ENCODE assay signal across 27 cellular contexts in the genomic region with DNA sequence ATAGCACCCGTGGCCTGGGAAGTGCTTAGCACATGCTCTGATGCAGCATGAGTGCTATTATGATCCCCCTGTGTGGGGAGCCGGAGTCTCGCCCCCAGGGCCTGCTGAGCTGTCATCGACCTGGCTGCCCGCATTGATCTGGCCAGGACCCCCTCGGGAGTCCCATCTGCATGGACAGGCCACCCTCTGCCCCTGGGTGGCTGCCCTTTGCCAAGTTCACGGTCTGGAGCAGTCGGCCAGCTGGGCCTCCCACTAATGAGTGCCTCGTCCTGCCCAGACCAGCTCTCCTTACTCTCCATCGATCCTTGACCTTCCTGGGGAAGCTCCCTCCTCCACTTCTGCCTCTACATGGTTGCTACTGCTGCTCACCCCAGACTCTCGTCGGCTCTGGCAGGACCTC.
"Had no signal": no experiment of that assay in that cellular context is flagged by ENCODE, and none has a peak within 500 bp of the region (broad histone marks: within the 10 kb centered on the region; RNA-seq: fewer than 3 reads in every experiment).

No MANE protein-coding gene starts in this region.

- H3K4me1 ChIP-seq: adrenal gland, Peyer's patch had no signal

- H3K4me3 Mint-ChIP-seq: activated CD4-positive, alpha-beta T cell treated with anti-CD3 and anti-CD28 coated beads, Interleukin-2, amount 10 ng/mL, durations not matched to agents 24 days and 14 days; activated CD8-positive, alpha-beta T cell treated with anti-CD3 and anti-CD28 coated beads for 36 hours; activated naive CD4-positive, alpha-beta T cell treated with anti-CD3 and anti-CD28 coated beads for 36 hours; activated T-cell treated with anti-CD3 and anti-CD28 coated beads, Interleukin-2, amount 50 U/mL, for 72 hours had no signal

- H3K27ac ChIP-seq: adrenal gland, Peyer's patch, WERI-Rb-1 had no signal

- H3K4me3 ChIP-seq: adrenal gland, Peyer's patch had no signal

- H3K27me3 ChIP-seq: adrenal gland, Peyer's patch had no signal

- DNase-seq: activated CD4-positive, alpha-beta T cell treated with anti-CD3 and anti-CD28 coated beads, Interleukin-2, amount 10 ng/mL, durations not matched to agents 24 days and 14 days; activated CD4-positive, alpha-beta T cell treated with anti-CD3 and anti-CD28 coated beads, Interleukin-2, amount 50 U/mL, for 4 hours; activated CD4-positive, CD25-positive, alpha-beta regulatory T cell; activated CD8-positive, alpha-beta T cell treated with anti-CD3 and anti-CD28 coated beads for 36 hours; activated gamma-delta T cell treated with Interleukin-2 at 50 U/mL for 16 hours; activated naive CD4-positive, alpha-beta T cell treated with anti-CD3 and anti-CD28 coated beads for 36 hours; activated T-cell treated with anti-CD3 and anti-CD28 coated beads, Interleukin-2, amount 50 U/mL, for 1 hour; activated T-cell treated with anti-CD3 and anti-CD28 coated beads, Interleukin-2, amount 50 U/mL, for 72 hours; adrenal gland; caudate nucleus; cerebellar nuclear complex; Karpas-422; KBM-7; NCI-H1105; NCI-H1417 treated with DMSO at 0.1 percent for 48 hours; NCI-H1694 treated with DMSO at 0.1 percent for 48 hours; NCI-H524 treated with DMSO at 0.1 percent for 48 hours; NK-92 treated with Interleukin-12 subunit alpha and Interleukin-12 subunit beta, amount 100 ng/mL, for 24 hours; PC-3; Peyer's patch; RPMI8226; SIG-M5; T1000; WERI-Rb-1 had no signal

- H3K9me3 Mint-ChIP-seq: activated CD4-positive, alpha-beta T cell treated with anti-CD3 and anti-CD28 coated beads, Interleukin-2, amount 10 ng/mL, durations not matched to agents 24 days and 14 days; activated CD8-positive, alpha-beta T cell treated with anti-CD3 and anti-CD28 coated beads for 36 hours; activated naive CD4-positive, alpha-beta T cell treated with anti-CD3 and anti-CD28 coated beads for 36 hours; activated naive CD4-positive, alpha-beta T cell treated with anti-CD3 and anti-CD28 coated beads, Interleukin-2, amount 50 U/mL, for 72 hours; activated T-cell treated with anti-CD3 and anti-CD28 coated beads, Interleukin-2, amount 50 U/mL, for 72 hours; activated T-helper 2 cell treated with anti-CD3 and anti-CD28 coated beads, Interferon-gamma antibody, Interleukin-2, Interleukin-4, amounts not matched to agents 10 μg/mL and 5 μg/mL and 100 μg/mL, durations not matched to agents 14 hours and 24 hours and 36 hours had no signal

- H3K36me3 Mint-ChIP-seq: activated naive CD4-positive, alpha-beta T cell treated with anti-CD3 and anti-CD28 coated beads, Interleukin-2, amount 50 U/mL, for 72 hours; brain had no signal

- H3K36me3 ChIP-seq: adrenal gland, Peyer's patch, WERI-Rb-1 had no signal

- H3K27me3 Mint-ChIP-seq: brain had no signal

- H3K9me3 ChIP-seq: adrenal gland, Peyer's patch had no signal

- ATAC-seq: activated CD8-positive, alpha-beta T cell treated with anti-CD3 and anti-CD28 coated beads for 36 hours; activated naive CD4-positive, alpha-beta T cell treated with anti-CD3 and anti-CD28 coated beads, Interleukin-2, amount 50 U/mL, for 72 hours; activated T-cell treated with anti-CD3 and anti-CD28 coated beads, Interleukin-2, amount 50 U/mL, for 72 hours; PC-3 had no signal

- H3K4me1 Mint-ChIP-seq: activated CD4-positive, alpha-beta T cell treated with anti-CD3 and anti-CD28 coated beads, Interleukin-2, amount 10 ng/mL, durations not matched to agents 24 days and 14 days had no signal

- H3K27ac Mint-ChIP-seq: activated CD4-positive, alpha-beta T cell treated with anti-CD3 and anti-CD28 coated beads, Interleukin-2, amount 10 ng/mL, durations not matched to agents 24 days and 14 days; activated CD8-positive, alpha-beta T cell treated with anti-CD3 and anti-CD28 coated beads for 36 hours; activated naive CD4-positive, alpha-beta T cell treated with anti-CD3 and anti-CD28 coated beads for 36 hours; activated naive CD4-positive, alpha-beta T cell treated with anti-CD3 and anti-CD28 coated beads, Interleukin-2, amount 50 U/mL, for 72 hours; activated T-cell treated with anti-CD3 and anti-CD28 coated beads, Interleukin-2, amount 50 U/mL, for 72 hours; activated T-helper 2 cell treated with anti-CD3 and anti-CD28 coated beads, Interferon-gamma antibody, Interleukin-2, Interleukin-4, amounts not matched to agents 10 μg/mL and 5 μg/mL and 100 μg/mL, durations not matched to agents 14 hours and 24 hours and 36 hours; brain had no signal
